In genomic region chr14:95774265-95775160, GRCh38 we compare ENCODE assay signal across 8 cellular contexts.
A peak's percentile ranks its signal among the peaks of the same experiment; 100 is the strongest.
DNase-seq lines count a peak whose midpoint lies in the region; ATAC-seq, FAIRE-seq and TF ChIP-seq lines count a peak whose summit lies in the region.

No MANE protein-coding gene starts in this region.

- no peak overlapping the region for H3K4me2 ChIP-seq in KMS-11
- H3K4me2 ChIP-seq in keratinocyte (ENCODE audit: control insufficient read depth, extremely low read depth, insufficient read depth, low read depth, low read length), result no peak overlapping the region

- H2AFZ ChIP-seq in KMS-11 (ENCODE audit: low read depth) (no peak overlapping the region), keratinocyte (ENCODE audit: control insufficient read depth, low read length) (no peak overlapping the region)

- dilution Hi-C loops in keratinocyte (cut with MboI; ENCODE audit: extremely low pct_ligation_motif_present, low sequenced_read_pairs), result no loop called here

- in situ Hi-C loops in astrocyte of the cerebellum (cut with HindIII; ENCODE audit: low sequenced_read_pairs), result no loop called here

- no peaks in the 10 kb centered on the region for H3K4me1 ChIP-seq in KMS-11 (ENCODE audit: low read depth, poor library complexity, severe bottlenecking)
- H3K4me1 ChIP-seq in keratinocyte (ENCODE audit: control insufficient read depth, extremely low read depth, insufficient read depth, low read length), result no peaks in the 10 kb centered on the region

- H3K4me3 ChIP-seq in KMS-11 (IDR thresholded peaks at IDR 0.05; ENCODE audit: insufficient read depth, low read depth, low read length), result no peak overlapping the region
- no peak overlapping the region for H3K4me3 ChIP-seq in astrocyte of the cerebellum (ENCODE audit: low read depth, low read length)
- H3K4me3 ChIP-seq in keratinocyte (ENCODE audit: control insufficient read depth in 2 of 3, extremely low read depth in 1 of 3, insufficient read depth in 2 of 3, low read depth in 1 of 3, low read length in 3 of 3), result no peak overlapping the region

- H3K79me2 ChIP-seq in KMS-11 (ENCODE audit: insufficient read depth, low read depth) (no peaks in the 10 kb centered on the region), keratinocyte (ENCODE audit: control insufficient read depth, insufficient read depth, low read length) (no peaks in the 10 kb centered on the region)

- H3K9ac ChIP-seq in KMS-11, result no peak overlapping the region
- no peak overlapping the region for H3K9ac ChIP-seq in keratinocyte (ENCODE audit: control insufficient read depth, extremely low read depth, insufficient read depth, low read length)

- H3K9me3 ChIP-seq in keratinocyte (ENCODE audit: control insufficient read depth, low read depth, low read length), result no peaks in the 10 kb centered on the region

- ATAC-seq in GM21447 (IDR thresholded peaks at IDR 0.05; ENCODE audit: unreplicated experiment), result no peak

- H4K20me1 ChIP-seq in KMS-11 (ENCODE audit: insufficient read depth), result no peaks in the 10 kb centered on the region
- no peaks in the 10 kb centered on the region for H4K20me1 ChIP-seq in keratinocyte (ENCODE audit: control insufficient read depth, extremely low read depth, insufficient read depth, low read length)

- H3K27me3 ChIP-seq in KMS-11 (ENCODE audit: insufficient read depth, low read depth) (no peaks in the 10 kb centered on the region), keratinocyte (ENCODE audit: control insufficient read depth, extremely low read depth, insufficient read depth, low read length) (no peaks in the 10 kb centered on the region)

- H3K36me3 ChIP-seq in KMS-11 (ENCODE audit: insufficient read depth) (no peaks in the 10 kb centered on the region), keratinocyte (ENCODE audit: control insufficient read depth in 2 of 2, extremely low read depth in 1 of 2, insufficient read depth in 2 of 2, low read length in 2 of 2) (no peaks in the 10 kb centered on the region)

- peak; percentile 12 for DNase-seq in GM04504 (ENCODE audit: low read depth)
- DNase-seq in SW480 (ENCODE audit: low spot score), result peak; percentile 60
- peak; percentile 16 for DNase-seq in astrocyte of the cerebellum (ENCODE audit: low read depth)
- peak; percentile 9 for DNase-seq in keratinocyte (ENCODE audit: low read depth, low spot score)
- peak; percentile 60 to 68 for DNase-seq in stimulated activated CD4-positive, alpha-beta T cell treated with anti-CD3 and anti-CD28 coated beads, Interleukin-2, amount 100 ng/mL, for 48 hours
- no peak for DNase-seq in NCI-H226

- H3K27ac ChIP-seq in KMS-11 (no peak overlapping the region), keratinocyte (ENCODE audit: control insufficient read depth, insufficient read depth, low read length) (no peak overlapping the region)

- TF ChIP-seq CTCF in KMS-11 (conservative IDR thresholded peaks at IDR 0.05; ENCODE audit: low read depth, low read length), result peak; percentile 85
- peak; percentile 82 for TF ChIP-seq CTCF in astrocyte of the cerebellum (IDR thresholded peaks at IDR 0.05; ENCODE audit: low read depth, low read length, missing control alignments)
- peak; percentile 70 to 76 (median 75) for TF ChIP-seq CTCF in keratinocyte (optimal IDR thresholded peaks at IDR 0.05 in 1 of 3, IDR thresholded peaks at IDR 0.05 in 1 of 3, conservative IDR thresholded peaks at IDR 0.05 in 1 of 3; ENCODE audit: extremely low read depth in 1 of 3, insufficient read depth in 2 of 3, low read length in 3 of 3)

- peak; percentile 64 for FAIRE-seq in keratinocyte (lab: Jason Lieb, UNC)

- no peaks in the 10 kb centered on the region for H3K9me1 ChIP-seq in keratinocyte (ENCODE audit: control insufficient read depth, extremely low read depth, insufficient read depth, low read length)
